Comparison of ENCODE assay signal across 14 cellular contexts in genomic region chr20:38261054-38261390, GRCh38. TPM values are rescaled to one million over a fixed set of nuclear protein-coding genes. Genes with fewer than 3 reads are reported as not detected.
DNase-seq lines count a peak whose midpoint lies in the region; ATAC-seq, FAIRE-seq and TF ChIP-seq lines count a peak whose summit lies in the region.
"Had no signal": no experiment of that assay in that cellular context is flagged by ENCODE, and none has a peak within 500 bp of the region (broad histone marks: within the 10 kb centered on the region; RNA-seq: fewer than 3 reads in every experiment).

No MANE protein-coding gene starts in this region.

- H3K36me3 ChIP-seq in HepG2 (replicated peaks in 1 of 2; ENCODE audit: control insufficient read depth in 1 of 2, insufficient read depth in 2 of 2, low read length in 2 of 2) (no peaks in the 10 kb centered on the region), right lobe of liver (no peaks in the 10 kb centered on the region), esophagus (ENCODE audit: control insufficient read depth in 2 of 2, insufficient read depth in 2 of 2, low read length in 1 of 2) (no peaks in the 10 kb centered on the region), neuronal stem cell (replicated peaks in 1 of 2; ENCODE audit: control insufficient read depth in 2 of 2, insufficient read depth in 2 of 2, low read length in 2 of 2) (no peaks in the 10 kb centered on the region), aorta (ENCODE audit: control insufficient read depth in 1 of 2, insufficient read depth in 2 of 2, low read length in 1 of 2) (no peaks in the 10 kb centered on the region)
- H3K36me3 ChIP-seq: neutrophil had no signal

- H4K20me1 ChIP-seq in HepG2 (ENCODE audit: insufficient read depth, low read length), result no peaks in the 10 kb centered on the region

- TF ChIP-seq RAD21 in HepG2 (CRISPR knock-in tag; IDR thresholded peaks at IDR 0.05), result no peak

- no peak overlapping the region for H2BK120ac ChIP-seq in neuronal stem cell (ENCODE audit: low read depth, low read length)

- H2BK15ac ChIP-seq in neuronal stem cell (ENCODE audit: low read length), result no peak overlapping the region

- intact Hi-C loops in HepG2 (cut with micrococcal nuclease; ENCODE audit: unreplicated experiment), result no loop called here
- intact Hi-C loops in right lobe of liver (cut with DNase I), result no loop called here
- intact Hi-C loops in aorta (cut with DNase I), result no loop called here

- H3K27me3 ChIP-seq in HepG2 (ENCODE audit: control insufficient read depth in 1 of 2, insufficient read depth in 2 of 2, low read length in 2 of 2) (peaks cover 5 to 19% of the 10 kb centered on the region in 2 experiments; a peak in 4 of 5 replicates), right lobe of liver (no peaks in the 10 kb centered on the region), esophagus (ENCODE audit: control insufficient read depth in 1 of 2, insufficient read depth in 2 of 2, low read length in 2 of 2) (no peaks in the 10 kb centered on the region), neuronal stem cell (ENCODE audit: control insufficient read depth in 3 of 3, insufficient read depth in 3 of 3, low read depth in 1 of 3, low read length in 3 of 3) (peaks cover 0 to 47% (median 7%) of the 10 kb centered on the region in 3 experiments), aorta (ENCODE audit: control insufficient read depth in 1 of 2, insufficient read depth in 2 of 2, low read length in 1 of 2) (no peaks in the 10 kb centered on the region)

- CTCF ChIA-PET in HepG2 (lab: Yijun Ruan, JAX; ENCODE audit: low intra/inter-chr PET ratio, low total read pairs), result no interaction called here

- H4K91ac ChIP-seq in neuronal stem cell (ENCODE audit: low read depth, low read length, poor library complexity), result no peak overlapping the region

- BruUV-seq in HepG2 (replicated peaks; lab: Mats Ljungman, UMichigan), result no TSS peak

- POLR2A ChIA-PET in HepG2 (lab: Yijun Ruan, JAX), result no interaction called here

- H2AK5ac ChIP-seq in neuronal stem cell (ENCODE audit: low read depth, low read length), result no peak overlapping the region

- H3K23ac ChIP-seq in neuronal stem cell (ENCODE audit: low read depth, low read length, poor library complexity), result no peak overlapping the region

- FAIRE-seq in HepG2 (lab: Jason Lieb, UNC), result no peak
- FAIRE-seq: GM18507, keratinocyte had no signal

- in situ Hi-C loops in HepG2 (cut with HindIII; ENCODE audit: extremely low pct_ligation_motif_present, low pct_unique_long_range_greater_than_20kb), result no loop called here

- peaks cover 19% of the 10 kb centered on the region for H3K4me1 ChIP-seq in HepG2 (ENCODE audit: insufficient read depth, low read length)
- H3K4me1 ChIP-seq in right lobe of liver, result peaks cover 0 to 8% (median 3%) of the 10 kb centered on the region in 4 donors
- H3K4me1 ChIP-seq in esophagus (ENCODE audit: control insufficient read depth in 2 of 2, insufficient read depth in 2 of 2, low read length in 1 of 2), result peaks cover 0 to 8% of the 10 kb centered on the region in 2 donors
- H3K4me1 ChIP-seq in neuronal stem cell (ENCODE audit: control insufficient read depth in 2 of 2, insufficient read depth in 1 of 2, low read depth in 1 of 2, low read length in 2 of 2), result peaks cover 0 to 4% of the 10 kb centered on the region in 2 donors
- H3K4me1 ChIP-seq in aorta (ENCODE audit: control insufficient read depth in 1 of 2, insufficient read depth in 2 of 2, low read length in 2 of 2), result no peaks in the 10 kb centered on the region

- ATAC-seq in HepG2 (no peak), right lobe of liver (no peak), aorta (ENCODE audit: low FRiP score) (no peak), GM21515 (IDR thresholded peaks at IDR 0.05; ENCODE audit: unreplicated experiment) (no peak), GM19328 (IDR thresholded peaks at IDR 0.05; ENCODE audit: unreplicated experiment) (no peak)

- no peak overlapping the region for H3K9ac ChIP-seq in HepG2 (ENCODE audit: insufficient read depth, low read depth, low read length)
- H3K9ac ChIP-seq in neuronal stem cell (ENCODE audit: low read depth, low read length, poor library complexity), result no peak overlapping the region

- no peaks in the 10 kb centered on the region for H3K79me1 ChIP-seq in neuronal stem cell (ENCODE audit: low read depth, low read length)

- H2BK5ac ChIP-seq in neuronal stem cell (ENCODE audit: low read length), result no peak overlapping the region

- no peak overlapping the region; a peak in 1 of 6 replicates for H3K4me3 ChIP-seq in HepG2 (replicated peaks in 1 of 3; ENCODE audit: insufficient read depth in 1 of 3, low read depth in 2 of 3, low read length in 3 of 3)
- peak overlapping the region in 1 of 3 donors; percentile 45 for H3K4me3 ChIP-seq in right lobe of liver
- H3K4me3 ChIP-seq in esophagus (ENCODE audit: low read depth in 1 of 2, low read length in 2 of 2), result no peak overlapping the region
- H3K4me3 ChIP-seq in neuronal stem cell (ENCODE audit: low read length in 2 of 2), result no peak overlapping the region
- H3K4me3 ChIP-seq in aorta (ENCODE audit: low read length in 2 of 2), result peak overlapping the region; percentile 41 to 62

- H3K18ac ChIP-seq in neuronal stem cell (ENCODE audit: low read length), result peak overlapping the region; percentile 69

- H4K8ac ChIP-seq in neuronal stem cell (ENCODE audit: low read depth, low read length), result no peak overlapping the region

- no peak overlapping the region for H2BK12ac ChIP-seq in neuronal stem cell (ENCODE audit: low read length)

- DNase-seq in HepG2 (ENCODE audit: low spot score) (no peak), right lobe of liver (no peak), neuronal stem cell (ENCODE audit: low spot score) (no peak), aorta (no peak), NCI-H1694 treated with DMSO at 0.1 percent for 48 hours (lab: John Stamatoyannopoulos, UW) (no peak)
- DNase-seq: NCI-H1105 treated with DMSO at 0.1 percent for 48 hours; stimulated activated CD4-positive, alpha-beta T cell treated with anti-CD3 and anti-CD28 coated beads, Interleukin-4, amount 100 ng/mL, for 4 hours; T-helper 2 cell had no signal

- no peak for TF ChIP-seq POLR2A in HepG2 (IDR thresholded peaks at IDR 0.05; ENCODE audit: insufficient read depth in 1 of 2, low read depth in 2 of 2, low read length in 2 of 2)
- TF ChIP-seq POLR2A in right lobe of liver (IDR thresholded peaks at IDR 0.05), result no peak

- no peak overlapping the region for H3K27ac ChIP-seq in HepG2 (ENCODE audit: extremely low read length, insufficient read depth, low read length)
- no peak overlapping the region for H3K27ac ChIP-seq in right lobe of liver
- H3K27ac ChIP-seq in esophagus (ENCODE audit: low read depth in 2 of 2, low read length in 1 of 2), result peak overlapping the region; percentile 56 to 62
- H3K27ac ChIP-seq in neuronal stem cell (replicated peaks; ENCODE audit: low read length), result no peak overlapping the region
- H3K27ac ChIP-seq in aorta (ENCODE audit: low read depth in 1 of 2, low read length in 2 of 2), result peak overlapping the region in 1 of 2 donors; percentile 10
- H3K27ac ChIP-seq: neutrophil had no signal

- H3K4me2 ChIP-seq in HepG2 (ENCODE audit: low read depth, low read length) (no peak overlapping the region), neuronal stem cell (ENCODE audit: insufficient read depth, low read length, poor library complexity, severe bottlenecking) (peak overlapping the region; percentile 35)

- H2AFZ ChIP-seq in HepG2 (ENCODE audit: low read length) (no peak overlapping the region), neuronal stem cell (ENCODE audit: low read length) (no peak overlapping the region)

- no peak for TF ChIP-seq EP300 in HepG2 (IDR thresholded peaks at IDR 0.05; ENCODE audit: low read depth in 2 of 2, low read length in 2 of 2)
- no peak for TF ChIP-seq EP300 in HepG2 (CRISPR knock-in tag; IDR thresholded peaks at IDR 0.05; ENCODE audit: borderline replicate concordance)

- TF ChIP-seq CTCF in HepG2 (CRISPR knock-in tag; IDR thresholded peaks at IDR 0.05), result no peak
- TF ChIP-seq CTCF in right lobe of liver (IDR thresholded peaks at IDR 0.05), result no peak

- H3K79me2 ChIP-seq in HepG2 (ENCODE audit: insufficient read depth, low read length), result no peaks in the 10 kb centered on the region

- no peaks in the 10 kb centered on the region for H3K9me3 ChIP-seq in HepG2 (ENCODE audit: low read length)
- H3K9me3 ChIP-seq in right lobe of liver, result peaks cover 0 to under 1% (median 0%) of the 10 kb centered on the region in 4 donors
- no peaks in the 10 kb centered on the region for H3K9me3 ChIP-seq in esophagus (ENCODE audit: control insufficient read depth in 2 of 2, insufficient read depth in 1 of 2, low read depth in 1 of 2, low read length in 1 of 2)
- no peaks in the 10 kb centered on the region for H3K9me3 ChIP-seq in neuronal stem cell (replicated peaks in 1 of 2; ENCODE audit: control insufficient read depth in 2 of 2, insufficient read depth in 1 of 2, low read depth in 1 of 2, low read length in 2 of 2)
- no peaks in the 10 kb centered on the region for H3K9me3 ChIP-seq in aorta (ENCODE audit: control insufficient read depth, low read length)
- H3K9me3 ChIP-seq: neutrophil had no signal

- no peak overlapping the region for H3K4ac ChIP-seq in neuronal stem cell (ENCODE audit: low read length)

- H3K14ac ChIP-seq in neuronal stem cell (ENCODE audit: low read length), result no peak overlapping the region

- 57% methylated on average over 8 of the region's 8 CpGs for WGBS in HepG2 (ENCODE audit: low lambda C conversion rate)
- WGBS in right lobe of liver (ENCODE audit: insufficient coverage, low coverage, low lambda C conversion rate, missing lambda C conversion rate), result 42% methylated on average over 4 of the region's 8 CpGs
- 51 to 52% methylated on average over 8 of the region's 8 CpGs for WGBS in esophagus, 2 donors
- no CpG with 5 or more reads among the region's 8 CpGs for WGBS in neuronal stem cell (ENCODE audit: extremely low coverage in 2 of 2, insufficient read length in 2 of 2, insufficient replicate concordance in 1 of 2), 2 donors
- WGBS in aorta, 2 donors, result 45 to 49% methylated on average over 8 of the region's 8 CpGs

RNA-seq across cellular contexts. Expression of gene KIAA1755, which starts 0.5 kb away (rescaled TPM):
- total RNA-seq in HepG2 (2016; rRNA removed; fragmentation: Illumina TruSeq; extraction: Trizol) (0.04 and 0.07 TPM in 2 replicates), right lobe of liver (1 to 10 TPM in 4 of 6 experiments, under 1 TPM in 2; 0.06 to 2.7 (median 1.5) TPM), aorta (10 to 100 TPM in 1 of 2 donors, 1 to 10 TPM in 1; 9.3 to 46.4 TPM)
- not detected in 2 replicates for total RNA-seq in HepG2 (2016; cell fraction: cytosol; rRNA removed; fragmentation: Illumina TruSeq; extraction: Trizol; ENCODE audit: low read depth)
- total RNA-seq in HepG2 (2016; cell fraction: insoluble cytoplasmic fraction; rRNA removed; fragmentation: Illumina TruSeq; extraction: Trizol), result not detected in 2 replicates
- not detected in 2 replicates for total RNA-seq in HepG2 (2016; cell fraction: membrane; rRNA removed; fragmentation: Illumina TruSeq; extraction: Trizol)
- not detected in 2 replicates for total RNA-seq in HepG2 (2016; cell fraction: nucleus; rRNA removed; fragmentation: Illumina TruSeq; extraction: Trizol)
- polyA plus RNA-seq in HepG2 (2011; rRNA removed) (not detected in 2 replicates), esophagus (1 to 10 TPM; 1.4 to 1.7 TPM), aorta (10 to 100 TPM in 1 of 2 donors, 1 to 10 TPM in 1; 2.0 to 31.9 TPM)
- polyA plus RNA-seq in HepG2 (2011; cell fraction: cytosol; rRNA removed), result not detected in 2 replicates
- not detected in 2 replicates for polyA plus RNA-seq in HepG2 (2011; cell fraction: nucleus; rRNA removed)
- polyA plus RNA-seq in HepG2 (2012), result not detected in 2 replicates
- polyA plus RNA-seq in HepG2 (2016; cell fraction: cytosol; fragmentation: Illumina TruSeq; extraction: Trizol; ENCODE audit: low read depth), result not detected in 2 replicates
- not detected in 2 replicates for polyA plus RNA-seq in HepG2 (2016; cell fraction: insoluble cytoplasmic fraction; fragmentation: Illumina TruSeq; extraction: Trizol; ENCODE audit: low read depth)
- not detected in 2 replicates for polyA plus RNA-seq in HepG2 (2016; cell fraction: membrane; fragmentation: Illumina TruSeq; extraction: Trizol; ENCODE audit: low read depth)
- polyA plus RNA-seq in HepG2 (2016; cell fraction: nucleus; fragmentation: Illumina TruSeq; extraction: Trizol; ENCODE audit: insufficient read depth, low read depth), result not detected in 2 replicates
- 0.02 TPM in 1 of 2 replicates, not detected in the other for polyA minus RNA-seq in HepG2 (2011; rRNA and poly(A)+ RNA removed; ENCODE audit: low replicate concordance)
- not detected in 2 replicates for polyA minus RNA-seq in HepG2 (2011; cell fraction: cytosol; rRNA and poly(A)+ RNA removed)
- not detected in 2 replicates for polyA minus RNA-seq in HepG2 (2011; cell fraction: nucleus; rRNA and poly(A)+ RNA removed)
- 0.33 TPM for polyA plus RNA-seq in neuronal stem cell (2013, experiment 1 of 2)
- polyA plus RNA-seq in neuronal stem cell (2013, experiment 2 of 2), result 0.21 TPM
- polyA plus RNA-seq: keratinocyte had no signal

RNA-seq across cellular contexts. Expression of gene BPI, which starts 42.9 kb away (rescaled TPM):
- total RNA-seq in HepG2 (2016; rRNA removed; fragmentation: Illumina TruSeq; extraction: Trizol) (not detected in 2 replicates), right lobe of liver (1 to 10 TPM in 1 of 6 experiments, under 1 TPM in 3, not detected in 2; 0.26 to 1.3 (median 0.60) TPM), aorta (under 1 TPM; 0.19 to 0.51 TPM)
- not detected in 2 replicates for total RNA-seq in HepG2 (2016; cell fraction: cytosol; rRNA removed; fragmentation: Illumina TruSeq; extraction: Trizol; ENCODE audit: low read depth)
- not detected in 2 replicates for total RNA-seq in HepG2 (2016; cell fraction: insoluble cytoplasmic fraction; rRNA removed; fragmentation: Illumina TruSeq; extraction: Trizol)
- not detected in 2 replicates for total RNA-seq in HepG2 (2016; cell fraction: membrane; rRNA removed; fragmentation: Illumina TruSeq; extraction: Trizol)
- total RNA-seq in HepG2 (2016; cell fraction: nucleus; rRNA removed; fragmentation: Illumina TruSeq; extraction: Trizol), result not detected in 2 replicates
- polyA plus RNA-seq in HepG2 (2011; rRNA removed) (not detected in 2 replicates), esophagus (under 1 TPM in 1 of 2 donors, not detected in 1; 0.02 TPM), aorta (under 1 TPM in 1 of 2 donors, not detected in 1; 0.82 TPM)
- polyA plus RNA-seq in HepG2 (2011; cell fraction: cytosol; rRNA removed), result not detected in 2 replicates
- polyA plus RNA-seq in HepG2 (2011; cell fraction: nucleus; rRNA removed), result not detected in 2 replicates
- polyA plus RNA-seq in HepG2 (2012), result not detected in 2 replicates
- polyA plus RNA-seq in HepG2 (2016; cell fraction: cytosol; fragmentation: Illumina TruSeq; extraction: Trizol; ENCODE audit: low read depth), result not detected in 2 replicates
- polyA plus RNA-seq in HepG2 (2016; cell fraction: insoluble cytoplasmic fraction; fragmentation: Illumina TruSeq; extraction: Trizol; ENCODE audit: low read depth), result not detected in 2 replicates
- polyA plus RNA-seq in HepG2 (2016; cell fraction: membrane; fragmentation: Illumina TruSeq; extraction: Trizol; ENCODE audit: low read depth), result not detected in 2 replicates
- not detected in 2 replicates for polyA plus RNA-seq in HepG2 (2016; cell fraction: nucleus; fragmentation: Illumina TruSeq; extraction: Trizol; ENCODE audit: insufficient read depth, low read depth)
- not detected in 2 replicates for polyA minus RNA-seq in HepG2 (2011; rRNA and poly(A)+ RNA removed; ENCODE audit: low replicate concordance)
- not detected in 2 replicates for polyA minus RNA-seq in HepG2 (2011; cell fraction: cytosol; rRNA and poly(A)+ RNA removed)
- polyA minus RNA-seq in HepG2 (2011; cell fraction: nucleus; rRNA and poly(A)+ RNA removed), result not detected in 2 replicates
- polyA plus RNA-seq in neuronal stem cell (2013, experiment 1 of 2), result not detected
- polyA plus RNA-seq in neuronal stem cell (2013, experiment 2 of 2), result not detected
- polyA plus RNA-seq: keratinocyte had no signal

Comparison
In these comparisons a context has a peak if more than half of its experiments do, and no peak if none do; other contexts are left out.
1. H3K27ac ChIP-seq: peak in esophagus (2 of 2); none in HepG2 (single experiment), right lobe of liver (0 of 3) and neuronal stem cell (single experiment).
2. H3K4me3 ChIP-seq: peak in aorta (2 of 2); none in HepG2 (0 of 3), esophagus (0 of 2) and neuronal stem cell (0 of 2).